Comparison of ENCODE assay signal across 1 cellular context in genomic region chr14:73633517-73634332, GRCh38.
TF ChIP-seq lines count a peak whose summit lies in the region.

No MANE protein-coding gene starts in this region.

TF ChIP-seq in liver, 16 proteins besides CTCF, POLR2A, EP300 and RAD21 (continued from another document):
- TF ChIP-seq, protein P1, sequence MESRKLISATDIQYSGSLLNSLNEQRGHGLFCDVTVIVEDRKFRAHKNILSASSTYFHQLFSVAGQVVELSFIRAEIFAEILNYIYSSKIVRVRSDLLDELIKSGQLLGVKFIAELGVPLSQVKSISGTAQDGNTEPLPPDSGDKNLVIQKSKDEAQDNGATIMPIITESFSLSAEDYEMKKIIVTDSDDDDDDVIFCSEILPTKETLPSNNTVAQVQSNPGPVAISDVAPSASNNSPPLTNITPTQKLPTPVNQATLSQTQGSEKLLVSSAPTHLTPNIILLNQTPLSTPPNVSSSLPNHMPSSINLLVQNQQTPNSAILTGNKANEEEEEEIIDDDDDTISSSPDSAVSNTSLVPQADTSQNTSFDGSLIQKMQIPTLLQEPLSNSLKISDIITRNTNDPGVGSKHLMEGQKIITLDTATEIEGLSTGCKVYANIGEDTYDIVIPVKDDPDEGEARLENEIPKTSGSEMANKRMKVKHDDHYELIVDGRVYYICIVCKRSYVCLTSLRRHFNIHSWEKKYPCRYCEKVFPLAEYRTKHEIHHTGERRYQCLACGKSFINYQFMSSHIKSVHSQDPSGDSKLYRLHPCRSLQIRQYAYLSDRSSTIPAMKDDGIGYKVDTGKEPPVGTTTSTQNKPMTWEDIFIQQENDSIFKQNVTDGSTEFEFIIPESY (IDR thresholded peaks at IDR 0.05), result peak; percentile 53
- TF ChIP-seq RXRA (IDR thresholded peaks at IDR 0.05), result peak; percentile 76 to 89
- peak; percentile 17 for TF ChIP-seq TAF1 (conservative IDR thresholded peaks at IDR 0.05)
- TF ChIP-seq GABPA (IDR thresholded peaks at IDR 0.05 in 1 of 2, conservative IDR thresholded peaks at IDR 0.05 in 1 of 2), result no peak
- peak; percentile 40 to 70 for TF ChIP-seq HNF4A (conservative IDR thresholded peaks at IDR 0.05)
- TF ChIP-seq YY1 (IDR thresholded peaks at IDR 0.05), result peak; percentile 52
- TF ChIP-seq ATF3 (IDR thresholded peaks at IDR 0.05), result no peak
